10 cellular contexts compared by ENCODE assay signal in genomic region chr1:214604543-214604942, GRCh38. TPM values are rescaled to one million over a fixed set of nuclear protein-coding genes. Genes with fewer than 3 reads are reported as not detected.
DNase-seq lines count a peak whose midpoint lies in the region; ATAC-seq and TF ChIP-seq lines count a peak whose summit lies in the region.
"Had no signal": no experiment of that assay in that cellular context is flagged by ENCODE, and none has a peak within 500 bp of the region (broad histone marks: within the 10 kb centered on the region; RNA-seq: fewer than 3 reads in every experiment).

No MANE protein-coding gene starts in this region.

- H3K4me3 ChIP-seq in tibial artery = no peak overlapping the region

- H3K4me1 ChIP-seq in tibial artery = peaks cover 0 to 14% (median 6%) of the 10 kb centered on the region in 4 donors

- ATAC-seq in stimulated activated naive B cell treated with anti-CD40 and anti-IgM and Interleukin-4, amounts not matched to agents 10 μg/mL and 1 μg/mL and 100 μg/mL, for 72 hours (replicated peaks) = no peak
- no peak for ATAC-seq in GM21367 (IDR thresholded peaks at IDR 0.05; ENCODE audit: unreplicated experiment)

- H3K4me3 Mint-ChIP-seq in activated naive CD4-positive, alpha-beta T cell treated with anti-CD3 and anti-CD28 coated beads, Interleukin-2, amount 50 U/mL, for 24 hours = peak overlapping the region; percentile 89
- H3K4me3 Mint-ChIP-seq in stimulated activated naive B cell treated with anti-CD40 and anti-IgM and Interleukin-4, amounts not matched to agents 10 μg/mL and 1 μg/mL and 100 μg/mL, for 72 hours = peak overlapping the region; percentile 31 to 95

- DNase-seq in activated naive CD4-positive, alpha-beta T cell (lab: John Stamatoyannopoulos, UW) = no peak
- DNase-seq in RPMI7951 (ENCODE audit: low read depth) (peak; percentile 58), fibroblast of gingiva (ENCODE audit: low read depth) (peak; percentile 35), midbrain (lab: John Stamatoyannopoulos, UW) (no peak), tibial artery (no peak)
- DNase-seq in stimulated activated naive B cell treated with anti-CD40 and anti-IgM and Interleukin-4, amounts not matched to agents 10 μg/mL and 1 μg/mL and 100 μg/mL, for 72 hours = no peak
- DNase-seq: central memory CD4-positive, alpha-beta T cell; GDM1 had no signal

- no peaks in the 10 kb centered on the region for H3K36me3 Mint-ChIP-seq in activated naive CD4-positive, alpha-beta T cell treated with anti-CD3 and anti-CD28 coated beads, Interleukin-2, amount 50 U/mL, for 24 hours
- peaks cover 2 to 8% of the 10 kb centered on the region in 2 donors for H3K36me3 Mint-ChIP-seq in stimulated activated naive B cell treated with anti-CD40 and anti-IgM and Interleukin-4, amounts not matched to agents 10 μg/mL and 1 μg/mL and 100 μg/mL, for 72 hours

- no peaks in the 10 kb centered on the region for H3K9me3 ChIP-seq in tibial artery

- no peaks in the 10 kb centered on the region for H3K36me3 ChIP-seq in tibial artery

- intact Hi-C loops in tibial artery (cut with DNase I; ENCODE audit: low total_unique reads) = loop anchor here (10.0 kb wide), 1 partner anchor 350 kb away; no protein-coding TSS in a partner anchor

- no peaks in the 10 kb centered on the region for H3K9me3 Mint-ChIP-seq in activated naive CD4-positive, alpha-beta T cell treated with anti-CD3 and anti-CD28 coated beads, Interleukin-2, amount 50 U/mL, for 24 hours
- peaks cover 2 to 4% of the 10 kb centered on the region in 2 donors for H3K9me3 Mint-ChIP-seq in stimulated activated naive B cell treated with anti-CD40 and anti-IgM and Interleukin-4, amounts not matched to agents 10 μg/mL and 1 μg/mL and 100 μg/mL, for 72 hours

- peaks cover 23% of the 10 kb centered on the region for H3K4me1 Mint-ChIP-seq in activated naive CD4-positive, alpha-beta T cell treated with anti-CD3 and anti-CD28 coated beads, Interleukin-2, amount 50 U/mL, for 24 hours
- peaks cover 5 to 10% of the 10 kb centered on the region in 2 donors for H3K4me1 Mint-ChIP-seq in stimulated activated naive B cell treated with anti-CD40 and anti-IgM and Interleukin-4, amounts not matched to agents 10 μg/mL and 1 μg/mL and 100 μg/mL, for 72 hours

- H3K27me3 ChIP-seq in tibial artery = no peaks in the 10 kb centered on the region

- H3K27ac Mint-ChIP-seq in activated naive CD4-positive, alpha-beta T cell treated with anti-CD3 and anti-CD28 coated beads, Interleukin-2, amount 50 U/mL, for 24 hours = no peak overlapping the region
- H3K27ac Mint-ChIP-seq in stimulated activated naive B cell treated with anti-CD40 and anti-IgM and Interleukin-4, amounts not matched to agents 10 μg/mL and 1 μg/mL and 100 μg/mL, for 72 hours = no peak overlapping the region

- no peak for TF ChIP-seq CTCF in tibial artery (IDR thresholded peaks at IDR 0.05)

- no peaks in the 10 kb centered on the region for H3K27me3 Mint-ChIP-seq in activated naive CD4-positive, alpha-beta T cell treated with anti-CD3 and anti-CD28 coated beads, Interleukin-2, amount 50 U/mL, for 24 hours
- no peaks in the 10 kb centered on the region for H3K27me3 Mint-ChIP-seq in stimulated activated naive B cell treated with anti-CD40 and anti-IgM and Interleukin-4, amounts not matched to agents 10 μg/mL and 1 μg/mL and 100 μg/mL, for 72 hours

- no peak overlapping the region for H3K27ac ChIP-seq in tibial artery

RNA-seq across cellular contexts. Expression of gene CENPF, which starts 1.5 kb away (rescaled TPM):
- total RNA-seq in RPMI7951 (2014; rRNA removed; shearing (Covaris generic)) = 123 and 129 TPM in 2 replicates

RNA-seq across cellular contexts. Expression of gene PTPN14, which starts 53.1 kb away (rescaled TPM):
- total RNA-seq in RPMI7951 (2014; rRNA removed; shearing (Covaris generic)) = 29.0 and 31.8 TPM in 2 replicates

Comparison
In these comparisons a context has a peak if more than half of its experiments do, and no peak if none do; other contexts are left out.
1. DNase-seq: peak in RPMI7951 (single experiment) and fibroblast of gingiva (single experiment); none in activated naive CD4-positive, alpha-beta T cell (0 of 4), stimulated activated naive B cell treated with anti-CD40 and anti-IgM and Interleukin-4, amounts not matched to agents 10 μg/mL and 1 μg/mL and 100 μg/mL, for 72 hours (single experiment), midbrain (single experiment) and tibial artery (0 of 2).